In genomic region chr6:21522007-21522758, GRCh38 we compare ENCODE assay signal across 11 cellular contexts.
"Had no signal": no experiment of that assay in that cellular context is flagged by ENCODE, and none has a peak within 500 bp of the region (broad histone marks: within the 10 kb centered on the region; RNA-seq: fewer than 3 reads in every experiment).

No MANE protein-coding gene starts in this region.

- H3K27ac ChIP-seq: epithelial cell of prostate, hepatocyte, psoas muscle, sigmoid colon had no signal

- H3K4me1 ChIP-seq: psoas muscle, sigmoid colon had no signal

- H3K4me3 ChIP-seq: hepatocyte, psoas muscle, sigmoid colon had no signal

- DNase-seq: activated CD4-positive, CD25-positive, alpha-beta regulatory T cell; cortex of kidney; effector memory CD8-positive, alpha-beta T cell; kidney; left ventricle myocardium superior; psoas muscle; sigmoid colon; stimulated activated CD4-positive, alpha-beta T cell treated with anti-CD3 and anti-CD28 coated beads, Interleukin-12 subunit alpha, Interleukin-12 subunit beta, amount 100 ng/mL, for 4 hours; stimulated activated naive CD4-positive, alpha-beta T cell had no signal

- H3K9me3 ChIP-seq: psoas muscle, sigmoid colon had no signal

- H3K27me3 ChIP-seq: sigmoid colon had no signal

- ATAC-seq: effector memory CD8-positive, alpha-beta T cell had no signal

- H3K36me3 ChIP-seq: sigmoid colon had no signal
